ENCODE assay signal across 1 cellular context in the genomic region with DNA sequence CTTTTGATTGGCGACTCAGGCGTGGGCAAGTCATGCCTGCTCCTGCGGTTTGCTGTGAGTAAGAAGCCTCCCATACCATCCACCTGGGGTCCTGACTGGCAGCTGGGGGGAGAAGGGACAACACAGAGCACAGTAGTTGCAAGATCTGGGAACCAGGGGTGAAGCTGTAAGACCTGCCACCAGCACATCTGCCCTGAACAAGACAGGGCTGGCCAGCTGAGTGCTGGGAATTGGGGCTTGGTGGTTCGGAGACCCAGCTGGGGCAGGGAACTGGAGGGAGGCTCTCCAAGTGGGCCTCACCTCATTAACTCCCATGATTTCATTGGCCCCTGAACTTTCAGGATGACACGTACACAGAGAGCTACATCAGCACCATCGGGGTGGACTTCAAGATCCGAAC.
TF ChIP-seq lines count a peak whose summit lies in the region.

No MANE protein-coding gene starts in this region.

TF ChIP-seq in WTC11, 78 proteins besides CTCF, POLR2A, EP300 and RAD21:
- TF ChIP-seq, protein P1, sequence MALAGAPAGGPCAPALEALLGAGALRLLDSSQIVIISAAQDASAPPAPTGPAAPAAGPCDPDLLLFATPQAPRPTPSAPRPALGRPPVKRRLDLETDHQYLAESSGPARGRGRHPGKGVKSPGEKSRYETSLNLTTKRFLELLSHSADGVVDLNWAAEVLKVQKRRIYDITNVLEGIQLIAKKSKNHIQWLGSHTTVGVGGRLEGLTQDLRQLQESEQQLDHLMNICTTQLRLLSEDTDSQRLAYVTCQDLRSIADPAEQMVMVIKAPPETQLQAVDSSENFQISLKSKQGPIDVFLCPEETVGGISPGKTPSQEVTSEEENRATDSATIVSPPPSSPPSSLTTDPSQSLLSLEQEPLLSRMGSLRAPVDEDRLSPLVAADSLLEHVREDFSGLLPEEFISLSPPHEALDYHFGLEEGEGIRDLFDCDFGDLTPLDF (CRISPR knock-in tag; IDR thresholded peaks at IDR 0.05): no peak
- TF ChIP-seq ZNF232 (CRISPR knock-in tag; IDR thresholded peaks at IDR 0.05) (no peak), TCF7 (CRISPR knock-in tag; IDR thresholded peaks at IDR 0.05; ENCODE audit: low read depth) (no peak), GTF2I (CRISPR knock-in tag; conservative IDR thresholded peaks at IDR 0.05) (no peak), ZNF416 (CRISPR knock-in tag; IDR thresholded peaks at IDR 0.05) (no peak), FOXK1 (CRISPR knock-in tag; IDR thresholded peaks at IDR 0.05) (no peak), MYBL2 (CRISPR knock-in tag; IDR thresholded peaks at IDR 0.05) (no peak), TEAD4 (CRISPR knock-in tag; IDR thresholded peaks at IDR 0.05) (no peak), IRF2 (CRISPR knock-in tag; IDR thresholded peaks at IDR 0.05; ENCODE audit: borderline replicate concordance, low read depth) (no peak), MXD4 (CRISPR knock-in tag; IDR thresholded peaks at IDR 0.05; ENCODE audit: borderline replicate concordance) (no peak)
- TF ChIP-seq, protein P2, sequence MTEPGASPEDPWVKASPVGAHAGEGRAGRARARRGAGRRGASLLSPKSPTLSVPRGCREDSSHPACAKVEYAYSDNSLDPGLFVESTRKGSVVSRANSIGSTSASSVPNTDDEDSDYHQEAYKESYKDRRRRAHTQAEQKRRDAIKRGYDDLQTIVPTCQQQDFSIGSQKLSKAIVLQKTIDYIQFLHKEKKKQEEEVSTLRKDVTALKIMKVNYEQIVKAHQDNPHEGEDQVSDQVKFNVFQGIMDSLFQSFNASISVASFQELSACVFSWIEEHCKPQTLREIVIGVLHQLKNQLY (CRISPR knock-in tag; IDR thresholded peaks at IDR 0.05): no peak
- TF ChIP-seq, protein P3, sequence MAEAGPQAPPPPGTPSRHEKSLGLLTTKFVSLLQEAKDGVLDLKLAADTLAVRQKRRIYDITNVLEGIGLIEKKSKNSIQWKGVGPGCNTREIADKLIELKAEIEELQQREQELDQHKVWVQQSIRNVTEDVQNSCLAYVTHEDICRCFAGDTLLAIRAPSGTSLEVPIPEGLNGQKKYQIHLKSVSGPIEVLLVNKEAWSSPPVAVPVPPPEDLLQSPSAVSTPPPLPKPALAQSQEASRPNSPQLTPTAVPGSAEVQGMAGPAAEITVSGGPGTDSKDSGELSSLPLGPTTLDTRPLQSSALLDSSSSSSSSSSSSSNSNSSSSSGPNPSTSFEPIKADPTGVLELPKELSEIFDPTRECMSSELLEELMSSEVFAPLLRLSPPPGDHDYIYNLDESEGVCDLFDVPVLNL (CRISPR knock-in tag; IDR thresholded peaks at IDR 0.05; ENCODE audit: borderline replicate concordance, low read depth): no peak
- TF ChIP-seq, protein P4, sequence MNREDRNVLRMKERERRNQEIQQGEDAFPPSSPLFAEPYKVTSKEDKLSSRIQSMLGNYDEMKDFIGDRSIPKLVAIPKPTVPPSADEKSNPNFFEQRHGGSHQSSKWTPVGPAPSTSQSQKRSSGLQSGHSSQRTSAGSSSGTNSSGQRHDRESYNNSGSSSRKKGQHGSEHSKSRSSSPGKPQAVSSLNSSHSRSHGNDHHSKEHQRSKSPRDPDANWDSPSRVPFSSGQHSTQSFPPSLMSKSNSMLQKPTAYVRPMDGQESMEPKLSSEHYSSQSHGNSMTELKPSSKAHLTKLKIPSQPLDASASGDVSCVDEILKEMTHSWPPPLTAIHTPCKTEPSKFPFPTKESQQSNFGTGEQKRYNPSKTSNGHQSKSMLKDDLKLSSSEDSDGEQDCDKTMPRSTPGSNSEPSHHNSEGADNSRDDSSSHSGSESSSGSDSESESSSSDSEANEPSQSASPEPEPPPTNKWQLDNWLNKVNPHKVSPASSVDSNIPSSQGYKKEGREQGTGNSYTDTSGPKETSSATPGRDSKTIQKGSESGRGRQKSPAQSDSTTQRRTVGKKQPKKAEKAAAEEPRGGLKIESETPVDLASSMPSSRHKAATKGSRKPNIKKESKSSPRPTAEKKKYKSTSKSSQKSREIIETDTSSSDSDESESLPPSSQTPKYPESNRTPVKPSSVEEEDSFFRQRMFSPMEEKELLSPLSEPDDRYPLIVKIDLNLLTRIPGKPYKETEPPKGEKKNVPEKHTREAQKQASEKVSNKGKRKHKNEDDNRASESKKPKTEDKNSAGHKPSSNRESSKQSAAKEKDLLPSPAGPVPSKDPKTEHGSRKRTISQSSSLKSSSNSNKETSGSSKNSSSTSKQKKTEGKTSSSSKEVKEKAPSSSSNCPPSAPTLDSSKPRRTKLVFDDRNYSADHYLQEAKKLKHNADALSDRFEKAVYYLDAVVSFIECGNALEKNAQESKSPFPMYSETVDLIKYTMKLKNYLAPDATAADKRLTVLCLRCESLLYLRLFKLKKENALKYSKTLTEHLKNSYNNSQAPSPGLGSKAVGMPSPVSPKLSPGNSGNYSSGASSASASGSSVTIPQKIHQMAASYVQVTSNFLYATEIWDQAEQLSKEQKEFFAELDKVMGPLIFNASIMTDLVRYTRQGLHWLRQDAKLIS (CRISPR knock-in tag; IDR thresholded peaks at IDR 0.05; ENCODE audit: borderline replicate concordance): no peak
